Comparison of ENCODE assay signal across 9 cellular contexts in the genomic region with DNA sequence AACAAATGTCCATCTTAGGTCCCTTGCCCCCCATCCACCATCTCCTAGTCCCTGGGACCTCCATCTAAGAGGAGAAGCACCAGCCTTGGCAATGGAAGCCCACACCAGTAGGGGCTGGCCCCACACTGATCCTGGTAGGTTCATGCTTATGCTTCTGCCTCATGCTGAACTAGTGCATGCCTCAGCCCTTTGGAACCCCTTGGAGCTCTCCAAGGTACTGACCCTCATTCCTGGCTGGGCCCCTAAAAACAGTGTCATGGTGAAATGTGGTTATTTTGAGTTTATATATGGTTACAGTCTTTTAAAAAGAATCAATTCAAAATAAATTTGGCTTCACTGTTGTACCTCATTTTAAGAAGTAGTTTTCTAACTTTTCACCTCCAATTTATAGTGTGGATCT.
DNase-seq lines count a peak whose midpoint lies in the region; ATAC-seq and TF ChIP-seq lines count a peak whose summit lies in the region.
"Had no signal": no experiment of that assay in that cellular context is flagged by ENCODE, and none has a peak within 500 bp of the region (broad histone marks: within the 10 kb centered on the region; RNA-seq: fewer than 3 reads in every experiment).

No MANE protein-coding gene starts in this region.

- H3F3A ChIP-seq in GM23338 (replicated peaks; ENCODE audit: low read depth) = no peaks in the 10 kb centered on the region

- intact Hi-C loops in mammary epithelial cell (cut with micrococcal nuclease) = loop anchor here (5.0 kb wide), 1 partner anchor 293 kb away; no protein-coding TSS in a partner anchor

- DNase-seq in GM23338 (ENCODE audit: low spot score) = peak; percentile 76
- DNase-seq in RKO (ENCODE audit: low spot score) = peak; percentile 61
- peak; percentile 27 for DNase-seq in mammary epithelial cell
- peak; percentile 67 for DNase-seq in progenitor cell of endocrine pancreas (ENCODE audit: low spot score, unreplicated experiment)
- no peak for DNase-seq in NCI-H1105 (lab: John Stamatoyannopoulos, UW)

- no peak overlapping the region for H3K4me3 ChIP-seq in GM23338
- H3K4me3 ChIP-seq in mammary epithelial cell (replicated peaks in 1 of 3; ENCODE audit: insufficient read depth in 1 of 3, low read depth in 2 of 3, low read length in 3 of 3) = no peak overlapping the region
- H3K4me3 ChIP-seq: adrenal gland had no signal

- H3K4me2 ChIP-seq in GM23338 (no peak overlapping the region), mammary epithelial cell (ENCODE audit: insufficient read depth, low read depth, low read length) (no peak overlapping the region)

- no peak overlapping the region for H3K9ac ChIP-seq in mammary epithelial cell (ENCODE audit: insufficient read depth, low read length)

- H3K27ac ChIP-seq in GM23338 (ENCODE audit: low read depth) (no peak overlapping the region), mammary epithelial cell (ENCODE audit: insufficient read depth, low read depth, low read length) (no peak overlapping the region)
- H3K27ac ChIP-seq: adrenal gland had no signal

- no TSS peak for BruUV-seq in mammary epithelial cell (replicated peaks; lab: Mats Ljungman, UMichigan)

- H3K9me3 Mint-ChIP-seq in GM23338 (no peaks in the 10 kb centered on the region), progenitor cell of endocrine pancreas (ENCODE audit: low read depth) (no peaks in the 10 kb centered on the region)

- H3K4me3 Mint-ChIP-seq in GM23338 (no peak overlapping the region), progenitor cell of endocrine pancreas (ENCODE audit: low read depth) (no peak overlapping the region)

- no peak overlapping the region for H3K27ac Mint-ChIP-seq in GM23338
- H3K27ac Mint-ChIP-seq in progenitor cell of endocrine pancreas = no peak overlapping the region

- no peaks in the 10 kb centered on the region for H3K36me3 ChIP-seq in GM23338 (ENCODE audit: insufficient read depth)
- no peaks in the 10 kb centered on the region for H3K36me3 ChIP-seq in mammary epithelial cell (ENCODE audit: insufficient read depth, low read length)
- H3K36me3 ChIP-seq: adrenal gland had no signal

- H3K4me1 Mint-ChIP-seq in GM23338 (peaks cover 11% of the 10 kb centered on the region), progenitor cell of endocrine pancreas (ENCODE audit: low read depth) (no peaks in the 10 kb centered on the region)

- in situ Hi-C loops in mammary epithelial cell (cut with MboI; ENCODE audit: low sequenced_read_pairs in 2 of 2) = loop anchor here in 1 of 2 donors (25.0 kb wide), 1 partner anchor 327 kb away; no protein-coding TSS in a partner anchor

- H3K9me3 ChIP-seq in mammary epithelial cell (replicated peaks; ENCODE audit: insufficient read depth, low read length) = no peaks in the 10 kb centered on the region
- H3K9me3 ChIP-seq: adrenal gland had no signal

- H2AFZ ChIP-seq in GM23338 = no peak overlapping the region
- no peak overlapping the region for H2AFZ ChIP-seq in mammary epithelial cell (ENCODE audit: low read depth, low read length)

- H3K4me1 ChIP-seq in GM23338 (ENCODE audit: insufficient read depth) (no peaks in the 10 kb centered on the region), mammary epithelial cell (ENCODE audit: insufficient read depth, low read length) (peaks cover 6% of the 10 kb centered on the region)

- CTCF ChIA-PET in mammary epithelial cell (lab: Charles Lee; ENCODE audit: low non-redundant PET) = no interaction called here

- H4K20me1 ChIP-seq in GM23338 (replicated peaks; ENCODE audit: insufficient read depth) (no peaks in the 10 kb centered on the region), mammary epithelial cell (ENCODE audit: insufficient read depth, low read length) (no peaks in the 10 kb centered on the region)

- H3K27me3 Mint-ChIP-seq in GM23338 (ENCODE audit: insufficient read depth, low read depth, poor library complexity) = peaks cover 7% of the 10 kb centered on the region
- H3K27me3 Mint-ChIP-seq in progenitor cell of endocrine pancreas = no peaks in the 10 kb centered on the region

- TF ChIP-seq CTCF in GM23338 (conservative IDR thresholded peaks at IDR 0.05; ENCODE audit: low read depth in 2 of 2) (no peak), mammary epithelial cell (conservative IDR thresholded peaks at IDR 0.05 in 1 of 2, IDR thresholded peaks at IDR 0.05 in 1 of 2; ENCODE audit: extremely low read depth in 1 of 2, insufficient read depth in 1 of 2, low read depth in 1 of 2, low read length in 2 of 2) (no peak), progenitor cell of endocrine pancreas (IDR thresholded peaks at IDR 0.05; ENCODE audit: unreplicated experiment) (peak; percentile 23)

- no peaks in the 10 kb centered on the region for H3K79me2 ChIP-seq in GM23338 (replicated peaks; ENCODE audit: insufficient read depth)
- no peaks in the 10 kb centered on the region for H3K79me2 ChIP-seq in mammary epithelial cell (ENCODE audit: insufficient read depth, low read length)

- ATAC-seq in GM23338 (peak; percentile 88), HG03565 (IDR thresholded peaks at IDR 0.05; ENCODE audit: unreplicated experiment) (no peak), GM21447 (IDR thresholded peaks at IDR 0.05; ENCODE audit: unreplicated experiment) (no peak), HG02981 (IDR thresholded peaks at IDR 0.05; ENCODE audit: unreplicated experiment) (no peak)

- H3K36me3 Mint-ChIP-seq in GM23338 (ENCODE audit: low read depth) = no peaks in the 10 kb centered on the region
- H3K36me3 Mint-ChIP-seq in progenitor cell of endocrine pancreas (ENCODE audit: insufficient read depth) = no peaks in the 10 kb centered on the region

- no peaks in the 10 kb centered on the region for H3K9me2 ChIP-seq in GM23338 (ENCODE audit: insufficient read depth)

- dilution Hi-C loops in mammary epithelial cell (cut with HindIII; ENCODE audit: low sequenced_read_pairs) = no loop called here

- H3K27me3 ChIP-seq in GM23338 (ENCODE audit: insufficient read depth) = no peaks in the 10 kb centered on the region
- H3K27me3 ChIP-seq in mammary epithelial cell (ENCODE audit: insufficient read depth, low read length) = no peaks in the 10 kb centered on the region
- H3K27me3 ChIP-seq: adrenal gland had no signal

TF ChIP-seq in GM23338, 12 proteins besides CTCF, POLR2A, EP300 and RAD21 (continues in another document):
- TF ChIP-seq ZNF114 (CRISPR knock-in tag; IDR thresholded peaks at IDR 0.05) (no peak), NANOG (IDR thresholded peaks at IDR 0.05; ENCODE audit: borderline replicate concordance) (no peak), EZH2 (IDR thresholded peaks at IDR 0.05; ENCODE audit: low read depth, unreplicated experiment) (no peak), JUNB (IDR thresholded peaks at IDR 0.05; ENCODE audit: unreplicated experiment) (no peak), ZNF331 (CRISPR knock-in tag; IDR thresholded peaks at IDR 0.05; ENCODE audit: low read depth) (no peak), STAT1 (IDR thresholded peaks at IDR 0.05; ENCODE audit: unreplicated experiment) (no peak), EZH2phosphoT487 (IDR thresholded peaks at IDR 0.05; ENCODE audit: unreplicated experiment) (no peak), CREB1 (CRISPR knock-in tag; IDR thresholded peaks at IDR 0.05; ENCODE audit: low read depth) (no peak)
- TF ChIP-seq, protein P1, sequence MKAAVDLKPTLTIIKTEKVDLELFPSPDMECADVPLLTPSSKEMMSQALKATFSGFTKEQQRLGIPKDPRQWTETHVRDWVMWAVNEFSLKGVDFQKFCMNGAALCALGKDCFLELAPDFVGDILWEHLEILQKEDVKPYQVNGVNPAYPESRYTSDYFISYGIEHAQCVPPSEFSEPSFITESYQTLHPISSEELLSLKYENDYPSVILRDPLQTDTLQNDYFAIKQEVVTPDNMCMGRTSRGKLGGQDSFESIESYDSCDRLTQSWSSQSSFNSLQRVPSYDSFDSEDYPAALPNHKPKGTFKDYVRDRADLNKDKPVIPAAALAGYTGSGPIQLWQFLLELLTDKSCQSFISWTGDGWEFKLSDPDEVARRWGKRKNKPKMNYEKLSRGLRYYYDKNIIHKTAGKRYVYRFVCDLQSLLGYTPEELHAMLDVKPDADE (IDR thresholded peaks at IDR 0.05) = no peak
